ENCODE assay signal across 2 cellular contexts in genomic region chr16:5073771-5074170, GRCh38. TPM values are rescaled to one million over a fixed set of nuclear protein-coding genes. Genes with fewer than 3 reads are reported as not detected.
"Had no signal": no experiment of that assay in that cellular context is flagged by ENCODE, and none has a peak within 500 bp of the region (broad histone marks: within the 10 kb centered on the region; RNA-seq: fewer than 3 reads in every experiment).

No MANE protein-coding gene starts in this region.

RNA-seq across cellular contexts. Expression of gene C16orf89, which starts 8.0 kb away (rescaled TPM):
- total RNA-seq: HT-29 had no signal
- polyA plus RNA-seq: IgD-negative memory B cell had no signal
